In the genomic region with DNA sequence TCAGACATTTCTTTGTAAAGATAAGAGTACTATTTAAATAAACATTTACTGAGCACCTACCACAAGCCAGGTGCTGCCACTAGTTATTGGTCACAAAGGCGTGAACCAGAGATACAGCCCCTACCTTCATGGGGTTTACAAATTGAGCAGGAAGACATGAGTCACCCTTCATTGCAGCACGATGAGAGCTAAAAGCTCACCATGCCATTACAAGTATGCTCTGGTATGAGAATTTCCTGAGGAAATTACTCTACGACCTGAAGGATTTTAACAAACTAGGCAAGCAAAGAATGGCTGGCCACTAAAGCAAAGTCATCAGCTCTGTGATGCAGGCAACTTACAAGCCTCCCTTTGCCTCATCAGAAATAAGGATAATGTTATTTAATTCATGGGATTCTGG, we compare ENCODE assay signal across 23 cellular contexts.
A peak's percentile ranks its signal among the peaks of the same experiment; 100 is the strongest.
DNase-seq lines count a peak whose midpoint lies in the region; ATAC-seq and TF ChIP-seq lines count a peak whose summit lies in the region.
"Had no signal": no experiment of that assay in that cellular context is flagged by ENCODE, and none has a peak within 500 bp of the region (broad histone marks: within the 10 kb centered on the region; RNA-seq: fewer than 3 reads in every experiment).

No MANE protein-coding gene starts in this region.

- no peak overlapping the region for H4K5ac ChIP-seq in mesendoderm (ENCODE audit: low read length)

- H3K18ac ChIP-seq in mesendoderm (ENCODE audit: low read length), result no peak overlapping the region

- H3K4me1 ChIP-seq in adipocyte (ENCODE audit: control insufficient read depth, insufficient read depth, low read length) (no peaks in the 10 kb centered on the region), mesendoderm (ENCODE audit: control insufficient read depth, low read depth, low read length) (no peaks in the 10 kb centered on the region)
- H3K4me1 ChIP-seq: right lobe of liver, tibial nerve had no signal

- no peak overlapping the region for H3K56ac ChIP-seq in mesendoderm (ENCODE audit: low read length)

- peaks cover under 1% of the 10 kb centered on the region for H3K9me3 ChIP-seq in adipocyte (ENCODE audit: control insufficient read depth, low read length)
- H3K9me3 ChIP-seq: right lobe of liver, tibial nerve had no signal

- no peaks in the 10 kb centered on the region for H3K4me1 Mint-ChIP-seq in activated T-helper 17 cell treated with anti-CD3 and anti-CD28 coated beads, Interleukin-2, amount 50 U/mL, for 72 hours
- H3K4me1 Mint-ChIP-seq: CD8-positive, alpha-beta memory T cell had no signal

- H3K27me3 ChIP-seq in adipocyte (replicated peaks; ENCODE audit: control insufficient read depth, insufficient read depth, low read length) (peaks cover 16% of the 10 kb centered on the region), mesendoderm (ENCODE audit: insufficient read depth, low read length, poor library complexity) (no peaks in the 10 kb centered on the region)
- H3K27me3 ChIP-seq: right lobe of liver, tibial nerve had no signal

- H3K9me3 Mint-ChIP-seq in activated T-helper 17 cell treated with anti-CD3 and anti-CD28 coated beads, Interleukin-2, amount 50 U/mL, for 72 hours, result no peaks in the 10 kb centered on the region
- H3K9me3 Mint-ChIP-seq: T-helper 2 cell treated with Interferon-gamma antibody and Interleukin-4, amounts not matched to agents 5 μg/mL and 100 μg/mL, for 36 hours had no signal

- no peaks in the 10 kb centered on the region for H3K27me3 Mint-ChIP-seq in activated T-helper 17 cell treated with anti-CD3 and anti-CD28 coated beads, Interleukin-2, amount 50 U/mL, for 72 hours
- H3K27me3 Mint-ChIP-seq: activated naive CD8-positive, alpha-beta T cell; CD8-positive, alpha-beta memory T cell had no signal

- H3K36me3 Mint-ChIP-seq in activated T-helper 17 cell treated with anti-CD3 and anti-CD28 coated beads, Interleukin-2, amount 50 U/mL, for 72 hours (ENCODE audit: low read depth), result no peaks in the 10 kb centered on the region
- H3K36me3 Mint-ChIP-seq: activated naive CD8-positive, alpha-beta T cell; CD8-positive, alpha-beta memory T cell had no signal

- no peak overlapping the region for H2BK5ac ChIP-seq in mesendoderm (ENCODE audit: low read length)

- TF ChIP-seq CTCF in fibroblast of mammary gland (conservative IDR thresholded peaks at IDR 0.05; ENCODE audit: control insufficient read depth, insufficient read depth, low read depth, low read length), result no peak

- H2AK5ac ChIP-seq in mesendoderm (ENCODE audit: low read length), result no peak overlapping the region

- ATAC-seq in activated T-helper 17 cell treated with anti-CD3 and anti-CD28 coated beads, Interleukin-2, amount 50 U/mL, for 72 hours (replicated peaks), result no peak
- ATAC-seq: activated CD8-positive, alpha-beta T cell treated with anti-CD3 and anti-CD28 coated beads, Interleukin-2, amount 10 ng/mL, durations not matched to agents 7 days and 5 days; left lobe of liver; right lobe of liver; stimulated activated naive CD8-positive, alpha-beta T cell treated with anti-CD3 and anti-CD28 coated beads, Interleukin-15, Interleukin-2, amounts not matched to agents 100 U/mL and 50 U/mL, for 24 hours had no signal

- no peak overlapping the region for H3K4me3 Mint-ChIP-seq in activated T-helper 17 cell treated with anti-CD3 and anti-CD28 coated beads, Interleukin-2, amount 50 U/mL, for 72 hours
- H3K4me3 Mint-ChIP-seq: activated CD8-positive, alpha-beta T cell treated with anti-CD3 and anti-CD28 coated beads, Interleukin-2, amount 10 ng/mL, durations not matched to agents 7 days and 5 days; activated naive CD8-positive, alpha-beta T cell; CD8-positive, alpha-beta memory T cell; T-helper 2 cell treated with Interferon-gamma antibody and Interleukin-4, amounts not matched to agents 5 μg/mL and 100 μg/mL, for 36 hours had no signal

- no peak overlapping the region for H3K27ac Mint-ChIP-seq in activated T-helper 17 cell treated with anti-CD3 and anti-CD28 coated beads, Interleukin-2, amount 50 U/mL, for 72 hours
- H3K27ac Mint-ChIP-seq: activated CD8-positive, alpha-beta T cell treated with anti-CD3 and anti-CD28 coated beads, Interleukin-2, amount 10 ng/mL, durations not matched to agents 7 days and 5 days; activated naive CD8-positive, alpha-beta T cell; CD8-positive, alpha-beta memory T cell; T-helper 2 cell treated with Interferon-gamma antibody and Interleukin-4, amounts not matched to agents 5 μg/mL and 100 μg/mL, for 36 hours had no signal

- H3K9ac ChIP-seq in adipocyte (ENCODE audit: low read length) (no peak overlapping the region), mesendoderm (ENCODE audit: low read length) (no peak overlapping the region)

- no peak overlapping the region for H4K8ac ChIP-seq in mesendoderm (ENCODE audit: low read depth, low read length)

- no peak overlapping the region for H3K4me3 ChIP-seq in adipocyte (ENCODE audit: low read length)
- no peak overlapping the region for H3K4me3 ChIP-seq in fibroblast of mammary gland (ENCODE audit: control insufficient read depth, low read depth, low read length)
- H3K4me3 ChIP-seq in mesendoderm (ENCODE audit: low read length), result no peak overlapping the region
- H3K4me3 ChIP-seq: PC-9, right lobe of liver, tibial nerve had no signal

- H2BK120ac ChIP-seq in mesendoderm (ENCODE audit: low read depth, low read length), result no peak overlapping the region

- H3K36me3 ChIP-seq in adipocyte (ENCODE audit: control insufficient read depth, insufficient read depth, low read length, severe bottlenecking), result no peaks in the 10 kb centered on the region
- H3K36me3 ChIP-seq in mesendoderm (ENCODE audit: control insufficient read depth, insufficient read depth, low read length), result no peaks in the 10 kb centered on the region
- H3K36me3 ChIP-seq: right lobe of liver, tibial nerve had no signal

- no CpG with 5 or more reads among the region's 3 CpGs for WGBS in mesendoderm (ENCODE audit: extremely low coverage, insufficient coverage, low lambda C conversion rate)

- no peaks in the 10 kb centered on the region for H3K79me1 ChIP-seq in mesendoderm (ENCODE audit: low read length)

- peak; percentile 24 for DNase-seq in ELR (ENCODE audit: low read depth)
- peak; percentile 12 for DNase-seq in adipocyte (ENCODE audit: low read depth)
- DNase-seq in fibroblast of mammary gland (ENCODE audit: low read depth), result peak; percentile 62
- DNase-seq in mesendoderm, result peak; percentile 80
- no peak for DNase-seq in hepatic stellate cell (ENCODE audit: low spot score)
- DNase-seq in nucleus accumbens (lab: John Stamatoyannopoulos, UW), result no peak
- no peak for DNase-seq in NOMO-1 treated with dmso at 0.1 percent for 144 hours (lab: John Stamatoyannopoulos, UW; ENCODE audit: unreplicated experiment)
- DNase-seq: activated CD4-positive, CD25-positive, alpha-beta regulatory T cell; activated CD8-positive, alpha-beta T cell treated with anti-CD3 and anti-CD28 coated beads, Interleukin-2, amount 10 ng/mL, durations not matched to agents 7 days and 5 days; activated T-cell treated with anti-CD3 and anti-CD28 coated beads, Interleukin-2, amount 50 U/mL, for 48 hours; CD8-positive, alpha-beta memory T cell; Kasumi-1; NCI-H1436 treated with DMSO at 0.1 percent for 48 hours; NCI-H82; occipital lobe; PC-9; right lobe of liver; stimulated activated naive CD8-positive, alpha-beta T cell treated with anti-CD3 and anti-CD28 coated beads, Interleukin-15, Interleukin-2, amounts not matched to agents 100 U/mL and 50 U/mL, for 24 hours had no signal

- no peaks in the 10 kb centered on the region for H3K79me2 ChIP-seq in mesendoderm (ENCODE audit: control insufficient read depth, insufficient read depth, low read length)

- H3K23ac ChIP-seq in mesendoderm (ENCODE audit: low read length), result no peak overlapping the region

- no peak overlapping the region for H2BK15ac ChIP-seq in mesendoderm (replicated peaks; ENCODE audit: low read depth)

- no peak overlapping the region for H3K4me2 ChIP-seq in mesendoderm (ENCODE audit: low read length)
- H3K4me2 ChIP-seq: PC-9 had no signal

- H3K4ac ChIP-seq in mesendoderm (ENCODE audit: low read depth, low read length), result no peak overlapping the region

- H3K27ac ChIP-seq in mesendoderm (ENCODE audit: low read depth, low read length), result no peak overlapping the region
- H3K27ac ChIP-seq: PC-9, right lobe of liver, tibial nerve had no signal

Comparison
In these comparisons a context has a peak if more than half of its experiments do, and no peak if none do; other contexts are left out.
1. DNase-seq: peak in ELR (single experiment), adipocyte (single experiment), fibroblast of mammary gland (single experiment) and mesendoderm (single experiment); none in hepatic stellate cell (single experiment), nucleus accumbens (0 of 56) and NOMO-1 treated with dmso at 0.1 percent for 144 hours (single experiment).